8 cellular contexts compared by ENCODE assay signal in genomic region chr16:85010931-85011845, GRCh38. TPM values are rescaled to one million over a fixed set of nuclear protein-coding genes. Genes with fewer than 3 reads are reported as not detected.
A peak's percentile ranks its signal among the peaks of the same experiment; 100 is the strongest.
DNase-seq lines count a peak whose midpoint lies in the region; ATAC-seq, FAIRE-seq and TF ChIP-seq lines count a peak whose summit lies in the region.

Gene ZDHHC7 (minus strand): TSS chr16:85011535. CDS start chr16:84990618, 20,917 bp downstream.

- peak within 1 kb of the TSS; percentile 97 for H3K27ac ChIP-seq in HL-60 (replicated peaks)
- peak within 1 kb of the TSS; percentile 64 for H3K27ac ChIP-seq in OCI-LY1 (ENCODE audit: low read depth, low read length, poor library complexity, severe bottlenecking)
- H3K27ac ChIP-seq in endothelial cell of umbilical vein (ENCODE audit: insufficient read depth, low read depth, low read length), result peak within 1 kb of the TSS; percentile 97

- dilution Hi-C loops in endothelial cell of umbilical vein (cut with MboI; ENCODE audit: extremely low pct_ligation_motif_present, low sequenced_read_pairs), result no loop called here

- H3K9me3 ChIP-seq in OCI-LY1 (ENCODE audit: low read length) (no peaks in the 10 kb centered on the region), endothelial cell of umbilical vein (replicated peaks; ENCODE audit: control insufficient read depth, insufficient read depth, low read length) (no peaks in the 10 kb centered on the region), mononuclear cell (ENCODE audit: low read depth, low read length) (no peaks in the 10 kb centered on the region)

- intact Hi-C loops in endothelial cell of umbilical vein (cut with micrococcal nuclease), result loop anchor here (1.0 kb wide), 1 partner anchor 16 kb away; the partner anchor contains the start of gene KIAA0513

- no TSS peak for BruUV-seq in endothelial cell of umbilical vein (replicated peaks; lab: Mats Ljungman, UMichigan)

- TF ChIP-seq CTCF in HL-60 (IDR thresholded peaks at IDR 0.05; ENCODE audit: insufficient read depth, low read length) (no peak), OCI-LY1 (IDR thresholded peaks at IDR 0.05; ENCODE audit: low read length) (no peak; the same call in 1 of the 2 replicates), endothelial cell of umbilical vein (IDR thresholded peaks at IDR 0.05; ENCODE audit: extremely low read depth in 1 of 2, insufficient read depth in 1 of 2, low read depth in 1 of 2, low read length in 2 of 2) (no peak)

- DNase-seq in COLO668 (lab: John Stamatoyannopoulos, UW; ENCODE audit: unreplicated experiment) (peak; percentile 89), HL-60 (ENCODE audit: low read depth in 1 of 2, low spot score in 1 of 2) (peak; percentile 71 to 81), endothelial cell of umbilical vein (ENCODE audit: low read depth, low spot score) (peak; percentile 88)
- peak; percentile 95 for DNase-seq in activated CD8-positive, alpha-beta memory T cell treated with anti-CD3 and anti-CD28 coated beads, Interleukin-2, amount 50 U/mL, for 48 hours
- DNase-seq in stimulated activated CD8-positive, alpha-beta memory T cell treated with anti-CD3 and anti-CD28 coated beads, Interleukin-4, amount 100 ng/mL, for 1 hour (ENCODE audit: low read depth in 2 of 2, low spot score in 1 of 2), result peak; percentile 72 to 80

- peak; percentile 77 for FAIRE-seq in endothelial cell of umbilical vein (lab: Jason Lieb, UNC)

- no peaks in the 10 kb centered on the region for H4K20me1 ChIP-seq in OCI-LY1 (ENCODE audit: insufficient read depth, low read length)
- H4K20me1 ChIP-seq in endothelial cell of umbilical vein (replicated peaks; ENCODE audit: control insufficient read depth, extremely low read depth, insufficient read depth, low read length), result no peaks in the 10 kb centered on the region

- H3F3A ChIP-seq in OCI-LY1 (ENCODE audit: insufficient read depth, low read length), result no peaks in the 10 kb centered on the region

- CTCF ChIA-PET in endothelial cell of umbilical vein (lab: Charles Lee), result interaction anchor here (0.5 to 4.6 kb wide), 14 partner anchors 10 to 565 kb away, joined by 3 to 38 read pairs (median 4); no protein-coding TSS in a partner anchor

- no peaks in the 10 kb centered on the region for H3K9me1 ChIP-seq in endothelial cell of umbilical vein (replicated peaks; ENCODE audit: control insufficient read depth, extremely low read depth, insufficient read depth, low read length)

- H3K9ac ChIP-seq in OCI-LY1 (ENCODE audit: low read length) (peak within 1 kb of the TSS; percentile 91), endothelial cell of umbilical vein (replicated peaks; ENCODE audit: extremely low read depth, insufficient read depth, low read length) (peak within 1 kb of the TSS; percentile 92)

- no peaks in the 10 kb centered on the region for H3K27me3 ChIP-seq in HL-60 (ENCODE audit: insufficient read depth, poor library complexity, severe bottlenecking)
- H3K27me3 ChIP-seq in OCI-LY1 (ENCODE audit: insufficient read depth, low read length), result no peaks in the 10 kb centered on the region
- no peaks in the 10 kb centered on the region for H3K27me3 ChIP-seq in endothelial cell of umbilical vein (ENCODE audit: control insufficient read depth in 2 of 2, insufficient read depth in 2 of 2, low read length in 2 of 2)
- H3K27me3 ChIP-seq in mononuclear cell (ENCODE audit: insufficient read depth, low read length), result no peaks in the 10 kb centered on the region

- H3K4me2 ChIP-seq in OCI-LY1 (ENCODE audit: low read length), result peak within 1 kb of the TSS; percentile 99
- H3K4me2 ChIP-seq in endothelial cell of umbilical vein (ENCODE audit: insufficient read depth, low read length), result peak within 1 kb of the TSS; percentile 92

- H3K4me1 ChIP-seq in OCI-LY1 (ENCODE audit: insufficient read depth, low read length, severe bottlenecking), result peaks cover 16% of the 10 kb centered on the region
- peaks cover 9% of the 10 kb centered on the region for H3K4me1 ChIP-seq in endothelial cell of umbilical vein (ENCODE audit: control insufficient read depth, extremely low read depth, insufficient read depth, low read length)
- peaks cover 87% of the 10 kb centered on the region for H3K4me1 ChIP-seq in mononuclear cell (ENCODE audit: insufficient read depth, low read length)

- H3K36me3 ChIP-seq in OCI-LY1 (ENCODE audit: insufficient read depth, low read length) (no peaks in the 10 kb centered on the region), endothelial cell of umbilical vein (ENCODE audit: control insufficient read depth in 2 of 2, extremely low read depth in 1 of 2, insufficient read depth in 2 of 2, low read length in 2 of 2) (no peaks in the 10 kb centered on the region)

- peak; percentile 88 for TF ChIP-seq POLR2A in endothelial cell of umbilical vein (IDR thresholded peaks at IDR 0.05; ENCODE audit: low read depth, low read length)

- POLR2A ChIA-PET in endothelial cell of umbilical vein (lab: Charles Lee), result interaction anchor here (0.5 to 0.6 kb wide), 2 partner anchors 10 to 299 kb away, joined by 4 to 11 read pairs; no protein-coding TSS in a partner anchor

- peaks cover 16% of the 10 kb centered on the region for H3K79me2 ChIP-seq in OCI-LY1 (ENCODE audit: insufficient read depth, low read length)
- peaks cover 34% of the 10 kb centered on the region for H3K79me2 ChIP-seq in endothelial cell of umbilical vein (ENCODE audit: control insufficient read depth, insufficient read depth, low read length)

- H3K9me2 ChIP-seq in OCI-LY1 (ENCODE audit: low read depth, low read length), result no peaks in the 10 kb centered on the region

- peak; percentile 90 for ATAC-seq in GM19455 (IDR thresholded peaks at IDR 0.05; ENCODE audit: unreplicated experiment)

- H3K4me3 ChIP-seq in HL-60 (replicated peaks; ENCODE audit: insufficient read depth, low read length), result peak within 1 kb of the TSS; percentile 92
- H3K4me3 ChIP-seq in OCI-LY1 (ENCODE audit: low read depth, low read length, poor library complexity, severe bottlenecking), result peak within 1 kb of the TSS; percentile 82
- peak within 1 kb of the TSS; percentile 59 to 91 (median 74) for H3K4me3 ChIP-seq in endothelial cell of umbilical vein (replicated peaks in 1 of 3; ENCODE audit: insufficient read depth in 1 of 3, low read depth in 1 of 3, low read length in 3 of 3)
- H3K4me3 ChIP-seq in mononuclear cell (ENCODE audit: low read length), result peak within 1 kb of the TSS; percentile 89

- H2AFZ ChIP-seq in OCI-LY1 (ENCODE audit: low read length) (0 out of 2 replicates have a peak within 1 kb of the TSS, but pooled peaks have one; percentile 28), endothelial cell of umbilical vein (ENCODE audit: low read depth, low read length) (peak within 1 kb of the TSS; percentile 85)

TF ChIP-seq in endothelial cell of umbilical vein, 7 proteins besides CTCF, POLR2A, EP300 and RAD21:
- TF ChIP-seq POLR2AphosphoS5 (IDR thresholded peaks at IDR 0.05; ENCODE audit: insufficient read depth, low read depth, low read length) (peak; percentile 87), FOS (IDR thresholded peaks at IDR 0.05; ENCODE audit: borderline replicate concordance, insufficient read depth, low read length) (no peak), JUN (IDR thresholded peaks at IDR 0.05; ENCODE audit: borderline replicate concordance, insufficient read depth, insufficient read length, low read depth) (no peak), EZH2 (IDR thresholded peaks at IDR 0.05; ENCODE audit: borderline replicate concordance, low read depth, low read length, severe bottlenecking) (no peak)

RNA-seq across cellular contexts. Expression of gene ZDHHC7, which starts in this region (rescaled TPM):
- total RNA-seq in endothelial cell of umbilical vein, result 40.4 and 44.1 TPM in 2 replicates
- 46.2 and 76.3 TPM in 2 replicates for polyA plus RNA-seq in endothelial cell of umbilical vein
- 49.9 and 51.5 TPM in 2 replicates for polyA plus RNA-seq in endothelial cell of umbilical vein (2011; cell fraction: cytosol; rRNA removed)
- polyA plus RNA-seq in endothelial cell of umbilical vein (2011; cell fraction: nucleus; rRNA removed), result 40.3 and 50.6 TPM in 2 replicates
- 50.8 and 52.5 TPM in 2 replicates for polyA plus RNA-seq in endothelial cell of umbilical vein (2012)
- polyA minus RNA-seq in endothelial cell of umbilical vein, result 63.1 and 67.8 TPM in 2 replicates
- 10.7 TPM for polyA minus RNA-seq in endothelial cell of umbilical vein (2011; cell fraction: cytosol; rRNA and poly(A)+ RNA removed)
- polyA minus RNA-seq in endothelial cell of umbilical vein (2011; cell fraction: nucleus; rRNA and poly(A)+ RNA removed), result 26.5 and 33.4 TPM in 2 replicates
- total RNA-seq in mononuclear cell, result 101 TPM

Comparison
In these comparisons a context has a peak if more than half of its experiments do, and no peak if none do; other contexts are left out.
1. Peak in every context shown above with its lines: DNase-seq, ATAC-seq, H3K4me3 ChIP-seq and H3K27ac ChIP-seq.